In genomic region chr19:50724522-50725217, GRCh38 we compare ENCODE assay signal across 8 cellular contexts. TPM values are rescaled to one million over a fixed set of nuclear protein-coding genes. Genes with fewer than 3 reads are reported as not detected.
DNase-seq lines count a peak whose midpoint lies in the region; ATAC-seq and TF ChIP-seq lines count a peak whose summit lies in the region.

No MANE protein-coding gene starts in this region.

- peaks cover 20% of the 10 kb centered on the region for H3K4me1 Mint-ChIP-seq in chondrocyte (ENCODE audit: low read depth)

- H3K9me3 Mint-ChIP-seq in chondrocyte (ENCODE audit: low read depth) = no peaks in the 10 kb centered on the region

- no peaks in the 10 kb centered on the region for H3K36me3 Mint-ChIP-seq in chondrocyte (ENCODE audit: low read depth)

- peak; percentile 98 for DNase-seq in NCI-H2171 (lab: John Stamatoyannopoulos, UW)
- peak; percentile 89 to 94 for DNase-seq in activated CD4-positive, alpha-beta T cell treated with anti-CD3 and anti-CD28 coated beads for 24 hours (ENCODE audit: low read depth in 2 of 2)
- peak; percentile 99 for DNase-seq in chondrocyte (ENCODE audit: low spot score)
- peak; percentile 96 for DNase-seq in kidney glomerular epithelial cell (lab: John Stamatoyannopoulos, UW)
- DNase-seq in stimulated activated CD4-positive, alpha-beta T cell treated with anti-CD3 and anti-CD28 coated beads, Interleukin-15, amount 100 ng/mL, for 24 hours = peak; percentile 98
- no peak for DNase-seq in DMS153 (lab: John Stamatoyannopoulos, UW)

- H3K27me3 Mint-ChIP-seq in chondrocyte (ENCODE audit: low read depth) = peaks cover 12% of the 10 kb centered on the region

- peak; percentile 86 for TF ChIP-seq POLR2A in GM15510 (IDR thresholded peaks at IDR 0.05; ENCODE audit: borderline replicate concordance, extremely low read depth, insufficient read length)

- H3K4me3 Mint-ChIP-seq in chondrocyte (ENCODE audit: unreplicated experiment) = peak overlapping the region; percentile 86

- peak; percentile 42 for ATAC-seq in HG03045 (IDR thresholded peaks at IDR 0.05; ENCODE audit: unreplicated experiment)

- TF ChIP-seq CTCF in chondrocyte (IDR thresholded peaks at IDR 0.05) = peak; percentile 87

- H3K27ac Mint-ChIP-seq in chondrocyte (ENCODE audit: unreplicated experiment) = peak overlapping the region; percentile 82

RNA-seq across cellular contexts. Expression of gene CLEC11A, which starts 1.5 kb away (rescaled TPM):
- total RNA-seq in chondrocyte = 2.9 to 5.4 TPM (median 5.1 TPM) in 3 replicates

RNA-seq across cellular contexts. Expression of gene SHANK1, which starts 5.1 kb away (rescaled TPM):
- total RNA-seq in chondrocyte = 0.27 to 0.65 TPM (median 0.41 TPM) in 3 replicates

RNA-seq across cellular contexts. Expression of gene GPR32, which starts 45.6 kb away (rescaled TPM):
- not detected in 3 replicates for total RNA-seq in chondrocyte
